17 cellular contexts compared by ENCODE assay signal in genomic region chr6:56638760-56639159, GRCh38. TPM values are rescaled to one million over a fixed set of nuclear protein-coding genes. Genes with fewer than 3 reads are reported as not detected.
DNase-seq lines count a peak whose midpoint lies in the region; ATAC-seq and TF ChIP-seq lines count a peak whose summit lies in the region.
"Had no signal": no experiment of that assay in that cellular context is flagged by ENCODE, and none has a peak within 500 bp of the region (broad histone marks: within the 10 kb centered on the region; RNA-seq: fewer than 3 reads in every experiment).

No MANE protein-coding gene starts in this region.

- H3K23ac ChIP-seq in mesenchymal stem cell (ENCODE audit: low read length in 2 of 2), result no peak overlapping the region

- DNase-seq in GM23248, result peak; percentile 13
- DNase-seq in mammary epithelial cell, result no peak
- no peak for DNase-seq in mesenchymal stem cell
- no peak for DNase-seq in activated naive CD4-positive, alpha-beta T cell treated with anti-CD3 and anti-CD28 coated beads, Interleukin-2, amount 50 U/mL, for 16 hours
- DNase-seq: BE2C; CD4-positive, alpha-beta memory T cell; GOT3; MV-4-11; NCI-H1417 treated with DMSO at 0.1 percent for 48 hours; NCI-H2081; NCI-H2227 treated with DMSO at 0.1 percent for 48 hours; PC-9; SK-N-SH had no signal

- H3K36me3 ChIP-seq in ACC112 (ENCODE audit: insufficient read depth, low read length), result peaks cover 48% of the 10 kb centered on the region
- H3K36me3 ChIP-seq in GM23248 (ENCODE audit: low read depth), result peaks cover 67% of the 10 kb centered on the region
- H3K36me3 ChIP-seq in mammary epithelial cell (ENCODE audit: insufficient read depth, low read length), result peaks cover 42% of the 10 kb centered on the region
- peaks cover 9 to 81% of the 10 kb centered on the region in 2 experiments for H3K36me3 ChIP-seq in mesenchymal stem cell (ENCODE audit: control insufficient read depth in 1 of 2, insufficient read depth in 2 of 2, low read depth in 1 of 2, low read length in 2 of 2)

- H4K8ac ChIP-seq in mesenchymal stem cell (ENCODE audit: low read length), result no peak overlapping the region

- H2AFZ ChIP-seq in ACC112 (ENCODE audit: low read length, unreplicated experiment), result no peak overlapping the region
- H2AFZ ChIP-seq in GM23248, result no peak overlapping the region
- H2AFZ ChIP-seq in mammary epithelial cell (ENCODE audit: low read depth, low read length), result no peak overlapping the region
- H2AFZ ChIP-seq in mesenchymal stem cell (ENCODE audit: low read depth, low read length), result no peak overlapping the region
- H2AFZ ChIP-seq: PC-9 had no signal

- peak overlapping the region; percentile 45 for H3K27ac ChIP-seq in ACC112 (ENCODE audit: low read depth, low read length)
- peak overlapping the region; percentile 13; the same call in 1 of the 2 replicates for H3K27ac ChIP-seq in GM23248
- peak overlapping the region; percentile 96 for H3K27ac ChIP-seq in mammary epithelial cell (ENCODE audit: insufficient read depth, low read depth, low read length)
- H3K27ac ChIP-seq in mesenchymal stem cell (ENCODE audit: low read length, poor library complexity, severe bottlenecking), result no peak overlapping the region
- H3K27ac ChIP-seq: PC-9 had no signal

- intact Hi-C loops in mammary epithelial cell (cut with micrococcal nuclease), result loop anchor here (2.0 kb wide), 1 partner anchor 212 kb away; no protein-coding TSS in a partner anchor

- no peak overlapping the region for H2BK5ac ChIP-seq in mesenchymal stem cell (ENCODE audit: low read depth, low read length, poor library complexity, severe bottlenecking)

- H4K91ac ChIP-seq in mesenchymal stem cell (ENCODE audit: low read length), result no peak overlapping the region

- H2AK5ac ChIP-seq in mesenchymal stem cell (ENCODE audit: low read length, severe bottlenecking), result no peak overlapping the region

- dilution Hi-C loops in mammary epithelial cell (cut with HindIII; ENCODE audit: low sequenced_read_pairs), result no loop called here

- H2BK15ac ChIP-seq in mesenchymal stem cell (ENCODE audit: low read depth, poor library complexity, severe bottlenecking), result no peak overlapping the region

- H3K4me1 ChIP-seq in ACC112 (ENCODE audit: control insufficient read depth, insufficient read depth, low read length, unreplicated experiment) (peaks cover 19% of the 10 kb centered on the region), GM23248 (ENCODE audit: insufficient read depth) (peaks cover 32% of the 10 kb centered on the region), mammary epithelial cell (ENCODE audit: insufficient read depth, low read length) (peaks cover 26% of the 10 kb centered on the region), mesenchymal stem cell (ENCODE audit: control insufficient read depth, insufficient read depth, low read depth, low read length) (no peaks in the 10 kb centered on the region)
- H3K4me1 ChIP-seq: BE2C had no signal

- H3K4ac ChIP-seq in mesenchymal stem cell (ENCODE audit: low read depth in 1 of 2, low read length in 2 of 2), result no peak overlapping the region

- in situ Hi-C loops in GM23248 (cut with MboI) (loop anchor here (25.0 kb wide), 1 partner anchor 674 kb away; the partner anchor contains the start of gene PRIM2), mammary epithelial cell (cut with MboI; ENCODE audit: low sequenced_read_pairs in 2 of 2) (loop anchor here in 1 of 2 donors (10.0 to 25.0 kb wide), 2 partner anchors 56 to 199 kb away; no protein-coding TSS in a partner anchor)

- H3K9ac ChIP-seq in GM23248, result no peak overlapping the region
- peak overlapping the region; percentile 48 for H3K9ac ChIP-seq in mammary epithelial cell (ENCODE audit: insufficient read depth, low read length)
- peak overlapping the region; percentile 66 for H3K9ac ChIP-seq in mesenchymal stem cell (ENCODE audit: low read length)
- H3K9ac ChIP-seq: SK-N-SH had no signal

- H3K4me3 ChIP-seq in ACC112 (ENCODE audit: low read depth, low read length) (no peak overlapping the region), GM23248 (no peak overlapping the region), mammary epithelial cell (replicated peaks in 1 of 3; ENCODE audit: insufficient read depth in 1 of 3, low read depth in 2 of 3, low read length in 3 of 3) (peak overlapping the region; percentile 69 to 94 (median 85)), mesenchymal stem cell (ENCODE audit: insufficient read depth in 1 of 2, low read depth in 1 of 2, low read length in 2 of 2) (no peak overlapping the region)
- H3K4me3 ChIP-seq: PC-9 had no signal

- no peak overlapping the region for H3K14ac ChIP-seq in mesenchymal stem cell (ENCODE audit: low read length in 2 of 2)

- ATAC-seq in HG03457 (IDR thresholded peaks at IDR 0.05; ENCODE audit: unreplicated experiment), result no peak
- ATAC-seq in HG02678 (IDR thresholded peaks at IDR 0.05; ENCODE audit: unreplicated experiment), result no peak
- ATAC-seq: Right ventricle myocardium inferior had no signal

- H3K4me2 ChIP-seq in GM23248 (ENCODE audit: unreplicated experiment) (no peak overlapping the region), mammary epithelial cell (ENCODE audit: insufficient read depth, low read depth, low read length) (peak overlapping the region; percentile 95), mesenchymal stem cell (ENCODE audit: low read length, poor library complexity, severe bottlenecking) (no peak overlapping the region)
- H3K4me2 ChIP-seq: PC-9, SK-N-SH had no signal

- H4K20me1 ChIP-seq in GM23248 (ENCODE audit: insufficient read depth), result no peaks in the 10 kb centered on the region
- no peaks in the 10 kb centered on the region for H4K20me1 ChIP-seq in mammary epithelial cell (ENCODE audit: insufficient read depth, low read length)

- no peaks in the 10 kb centered on the region for H3K9me3 ChIP-seq in GM23248 (ENCODE audit: low read depth)
- no peaks in the 10 kb centered on the region for H3K9me3 ChIP-seq in mammary epithelial cell (replicated peaks; ENCODE audit: insufficient read depth, low read length)
- no peaks in the 10 kb centered on the region for H3K9me3 ChIP-seq in mesenchymal stem cell (ENCODE audit: control insufficient read depth, low read length)
- H3K9me3 ChIP-seq: BE2C, SK-N-SH had no signal

- no peak for TF ChIP-seq CTCF in mammary epithelial cell (conservative IDR thresholded peaks at IDR 0.05 in 1 of 2, IDR thresholded peaks at IDR 0.05 in 1 of 2; ENCODE audit: extremely low read depth in 1 of 2, insufficient read depth in 1 of 2, low read depth in 1 of 2, low read length in 2 of 2)

- H3K27me3 ChIP-seq in ACC112 (ENCODE audit: insufficient read depth, low read length) (no peaks in the 10 kb centered on the region), GM23248 (replicated peaks; ENCODE audit: insufficient read depth) (no peaks in the 10 kb centered on the region), mammary epithelial cell (ENCODE audit: insufficient read depth, low read length) (no peaks in the 10 kb centered on the region), mesenchymal stem cell (ENCODE audit: control insufficient read depth in 1 of 2, insufficient read depth in 1 of 2, low read length in 2 of 2) (no peaks in the 10 kb centered on the region)
- H3K27me3 ChIP-seq: BE2C had no signal

- H3K79me2 ChIP-seq in ACC112 (ENCODE audit: control insufficient read depth, insufficient read depth, low read length, unreplicated experiment), result peaks cover 9% of the 10 kb centered on the region
- H3K79me2 ChIP-seq in GM23248 (ENCODE audit: insufficient read depth), result peaks cover 76% of the 10 kb centered on the region
- peaks cover 76% of the 10 kb centered on the region for H3K79me2 ChIP-seq in mammary epithelial cell (ENCODE audit: insufficient read depth, low read length)

- CTCF ChIA-PET in mammary epithelial cell (lab: Charles Lee; ENCODE audit: low non-redundant PET), result no interaction called here

- no peak overlapping the region for H3K18ac ChIP-seq in mesenchymal stem cell (ENCODE audit: low read depth in 1 of 2, low read length in 2 of 2)

- H2BK12ac ChIP-seq in mesenchymal stem cell (ENCODE audit: low read length in 2 of 2), result no peak overlapping the region

- H3K79me1 ChIP-seq in mesenchymal stem cell (replicated peaks; ENCODE audit: low read length, poor library complexity, severe bottlenecking), result peaks cover 5% of the 10 kb centered on the region

- H3F3A ChIP-seq in GM23248 (ENCODE audit: insufficient read depth), result peaks cover 78% of the 10 kb centered on the region

- H2BK120ac ChIP-seq in mesenchymal stem cell (ENCODE audit: low read depth, low read length), result no peak overlapping the region

- no peaks in the 10 kb centered on the region for H3K9me2 ChIP-seq in GM23248 (ENCODE audit: insufficient read depth)
- H3K9me2 ChIP-seq: SK-N-SH had no signal

- no TSS peak for BruUV-seq in mammary epithelial cell (replicated peaks; lab: Mats Ljungman, UMichigan)

RNA-seq across cellular contexts. Expression of gene DST, which starts 3.9 kb away (rescaled TPM):
- total RNA-seq in GM23248 (2014; rRNA removed; shearing (Covaris generic)), result 322 and 411 TPM in 2 replicates
- polyA plus RNA-seq in GM23248 (2016; fragmentation: Nextera tagmentation; extraction: Ambion mirVana) (142 and 181 TPM in 2 replicates), mammary epithelial cell (120 TPM)
- total RNA-seq in mammary epithelial cell, result 1,000 to 10,000 TPM in 1 of 2 donors, 100 to 1,000 TPM in 1; 535 to 1,158 TPM
- 464 TPM for polyA minus RNA-seq in mammary epithelial cell
- 35.4 TPM for polyA plus RNA-seq in mesenchymal stem cell (2013, experiment 1 of 2)
- polyA plus RNA-seq in mesenchymal stem cell (2013, experiment 2 of 2), result 31.9 TPM

Comparison
In these comparisons a context has a peak if more than half of its experiments do, and no peak if none do; other contexts are left out.
1. H3K4me3 ChIP-seq: peak in mammary epithelial cell (3 of 3); none in ACC112 (single experiment), GM23248 (single experiment) and mesenchymal stem cell (0 of 2).